In genomic region chr11:46529086-46529905, GRCh38 we compare ENCODE assay signal across 8 cellular contexts.
DNase-seq lines count a peak whose midpoint lies in the region; ATAC-seq and TF ChIP-seq lines count a peak whose summit lies in the region.

No MANE protein-coding gene starts in this region.

- ATAC-seq in GM18907 (IDR thresholded peaks at IDR 0.05; ENCODE audit: unreplicated experiment) (peak; percentile 81), SK-N-SH treated with all-trans-retinoic acid at 6 μM for 48 hours (peak; percentile 94), Right ventricle myocardium superior (ENCODE audit: poor library complexity) (peak; percentile 82), psoas muscle (peak; percentile 69 to 89 (median 84)), HG02970 (IDR thresholded peaks at IDR 0.05; ENCODE audit: low FRiP score, unreplicated experiment) (no peak)

- no peak overlapping the region for H2AFZ ChIP-seq in KMS-11 (ENCODE audit: low read depth)

- in situ Hi-C loops in ACHN (cut with HindIII; ENCODE audit: low pct_ligation_motif_present, low pct_unique_long_range_greater_than_20kb, low sequenced_read_pairs): no loop called here

- H3K4me1 ChIP-seq in KMS-11 (ENCODE audit: low read depth, poor library complexity, severe bottlenecking) (peaks cover 42% of the 10 kb centered on the region), psoas muscle (peaks cover 14% of the 10 kb centered on the region)

- WGBS in psoas muscle, 3 donors: 52 to 57% (median 54%) methylated on average over 4 of the region's 4 CpGs

- DNase-seq in ACHN (peak; percentile 57), Right ventricle myocardium superior (peak; percentile 68), psoas muscle (peak; percentile 30 to 70)
- DNase-seq in activated naive CD4-positive, alpha-beta T cell treated with anti-CD3 and anti-CD28 coated beads, Interleukin-2, amount 50 U/mL, for 16 hours: peak; percentile 76

- H3K27me3 ChIP-seq in KMS-11 (ENCODE audit: insufficient read depth, low read depth) (no peaks in the 10 kb centered on the region), psoas muscle (ENCODE audit: insufficient read depth in 3 of 3, low read length in 2 of 3) (no peaks in the 10 kb centered on the region)

- H3K4me3 ChIP-seq in KMS-11 (IDR thresholded peaks at IDR 0.05; ENCODE audit: insufficient read depth, low read depth, low read length) (no peak overlapping the region), psoas muscle (no peak overlapping the region)

- peaks cover 30% of the 10 kb centered on the region; the same call in 1 of the 2 replicates for H3K79me2 ChIP-seq in KMS-11 (ENCODE audit: insufficient read depth, low read depth)

- H3K9ac ChIP-seq in KMS-11: no peak overlapping the region

- H4K20me1 ChIP-seq in KMS-11 (ENCODE audit: insufficient read depth): no peaks in the 10 kb centered on the region

- H3K27ac ChIP-seq in KMS-11 (peak overlapping the region; percentile 60), psoas muscle (no peak overlapping the region)

- TF ChIP-seq CTCF in KMS-11 (conservative IDR thresholded peaks at IDR 0.05; ENCODE audit: low read depth, low read length): peak; percentile 97
- TF ChIP-seq CTCF in psoas muscle (IDR thresholded peaks at IDR 0.05): peak; percentile 85

- no peaks in the 10 kb centered on the region for H3K36me3 ChIP-seq in KMS-11 (ENCODE audit: insufficient read depth)
- H3K36me3 ChIP-seq in psoas muscle (ENCODE audit: insufficient read depth in 1 of 2, low read depth in 1 of 2): no peaks in the 10 kb centered on the region

- intact Hi-C loops in Right ventricle myocardium superior (cut with DNase I) (no loop called here), psoas muscle (cut with DNase I) (no loop called here)

- peak overlapping the region; percentile 52 for H3K4me2 ChIP-seq in KMS-11

- peaks cover 4% of the 10 kb centered on the region for H3K9me3 ChIP-seq in psoas muscle

TF ChIP-seq in SK-N-SH treated with all-trans-retinoic acid at 6 μM for 48 hours, 23 proteins besides CTCF, POLR2A, EP300 and RAD21:
- TF ChIP-seq ISL1 (CRISPR knock-in tag; IDR thresholded peaks at IDR 0.05) (no peak), BACH2 (CRISPR knock-in tag; IDR thresholded peaks at IDR 0.05; ENCODE audit: borderline replicate concordance) (no peak), ARNTL (CRISPR knock-in tag; IDR thresholded peaks at IDR 0.05; ENCODE audit: borderline replicate concordance, low read depth) (no peak), PPARA (CRISPR knock-in tag; IDR thresholded peaks at IDR 0.05; ENCODE audit: borderline replicate concordance) (no peak), OSR1 (CRISPR knock-in tag; IDR thresholded peaks at IDR 0.05) (no peak), TCF4 (CRISPR knock-in tag; IDR thresholded peaks at IDR 0.05; ENCODE audit: borderline replicate concordance) (no peak)
- TF ChIP-seq, protein P1, sequence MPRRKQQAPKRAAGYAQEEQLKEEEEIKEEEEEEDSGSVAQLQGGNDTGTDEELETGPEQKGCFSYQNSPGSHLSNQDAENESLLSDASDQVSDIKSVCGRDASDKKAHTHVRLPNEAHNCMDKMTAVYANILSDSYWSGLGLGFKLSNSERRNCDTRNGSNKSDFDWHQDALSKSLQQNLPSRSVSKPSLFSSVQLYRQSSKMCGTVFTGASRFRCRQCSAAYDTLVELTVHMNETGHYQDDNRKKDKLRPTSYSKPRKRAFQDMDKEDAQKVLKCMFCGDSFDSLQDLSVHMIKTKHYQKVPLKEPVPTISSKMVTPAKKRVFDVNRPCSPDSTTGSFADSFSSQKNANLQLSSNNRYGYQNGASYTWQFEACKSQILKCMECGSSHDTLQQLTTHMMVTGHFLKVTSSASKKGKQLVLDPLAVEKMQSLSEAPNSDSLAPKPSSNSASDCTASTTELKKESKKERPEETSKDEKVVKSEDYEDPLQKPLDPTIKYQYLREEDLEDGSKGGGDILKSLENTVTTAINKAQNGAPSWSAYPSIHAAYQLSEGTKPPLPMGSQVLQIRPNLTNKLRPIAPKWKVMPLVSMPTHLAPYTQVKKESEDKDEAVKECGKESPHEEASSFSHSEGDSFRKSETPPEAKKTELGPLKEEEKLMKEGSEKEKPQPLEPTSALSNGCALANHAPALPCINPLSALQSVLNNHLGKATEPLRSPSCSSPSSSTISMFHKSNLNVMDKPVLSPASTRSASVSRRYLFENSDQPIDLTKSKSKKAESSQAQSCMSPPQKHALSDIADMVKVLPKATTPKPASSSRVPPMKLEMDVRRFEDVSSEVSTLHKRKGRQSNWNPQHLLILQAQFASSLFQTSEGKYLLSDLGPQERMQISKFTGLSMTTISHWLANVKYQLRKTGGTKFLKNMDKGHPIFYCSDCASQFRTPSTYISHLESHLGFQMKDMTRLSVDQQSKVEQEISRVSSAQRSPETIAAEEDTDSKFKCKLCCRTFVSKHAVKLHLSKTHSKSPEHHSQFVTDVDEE (CRISPR knock-in tag; IDR thresholded peaks at IDR 0.05): no peak
